In genomic region chr6:144090384-144090783, GRCh38 we compare ENCODE assay signal across 1 cellular context.
TF ChIP-seq lines count a peak whose summit lies in the region.

No MANE protein-coding gene starts in this region.

TF ChIP-seq in K562, 482 proteins besides CTCF, POLR2A, EP300 and RAD21:
- TF ChIP-seq SRF (CRISPR knock-in tag; IDR thresholded peaks at IDR 0.05), result no peak
- no peak for TF ChIP-seq TAL1 (IDR thresholded peaks at IDR 0.05)
- no peak for TF ChIP-seq THRA (IDR thresholded peaks at IDR 0.05)
